In the genomic region with DNA sequence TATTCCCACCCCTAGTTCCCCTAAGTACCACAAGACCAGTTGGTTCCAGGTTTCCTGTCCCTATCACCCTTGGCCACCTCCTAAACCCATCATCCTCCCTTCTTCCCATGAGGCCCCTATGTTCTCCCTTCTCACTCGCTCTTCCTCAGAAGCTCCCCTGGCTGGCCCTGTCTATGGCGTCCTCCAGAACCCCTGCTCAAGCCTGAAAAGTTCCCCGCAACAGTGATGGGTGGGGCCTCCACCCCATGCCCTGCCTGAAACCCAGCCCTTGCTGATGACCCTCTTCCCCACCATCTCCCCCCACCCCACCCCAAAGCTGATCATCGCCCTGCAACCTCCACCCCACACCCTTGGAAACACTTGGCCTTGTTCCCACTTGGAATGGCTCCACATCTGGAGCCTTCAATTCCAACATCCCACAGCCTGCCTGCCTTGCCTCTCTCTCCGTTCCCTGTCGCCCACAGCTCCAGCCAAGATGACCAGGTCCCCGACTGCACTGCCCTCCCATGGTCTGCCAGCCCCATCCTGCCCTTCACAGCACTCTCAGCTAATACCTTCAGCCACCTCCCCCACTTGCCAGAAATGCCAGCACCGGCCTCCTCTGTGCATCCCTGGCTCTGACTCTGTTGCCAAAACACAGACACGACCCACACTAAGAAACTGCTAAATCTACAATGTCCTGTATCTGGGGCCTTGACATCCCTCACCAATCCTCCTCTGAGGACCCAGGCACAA, we compare ENCODE assay signal across 13 cellular contexts. TPM values are rescaled to one million over a fixed set of nuclear protein-coding genes. Genes with fewer than 3 reads are reported as not detected.
A peak's percentile ranks its signal among the peaks of the same experiment; 100 is the strongest.
DNase-seq lines count a peak whose midpoint lies in the region; ATAC-seq and TF ChIP-seq lines count a peak whose summit lies in the region.
"Had no signal": no experiment of that assay in that cellular context is flagged by ENCODE, and none has a peak within 500 bp of the region (broad histone marks: within the 10 kb centered on the region; RNA-seq: fewer than 3 reads in every experiment).

No MANE protein-coding gene starts in this region.

- H3K9me3 Mint-ChIP-seq in activated naive CD4-positive, alpha-beta T cell treated with anti-CD3 and anti-CD28 coated beads for 36 hours: no peaks in the 10 kb centered on the region
- no peaks in the 10 kb centered on the region for H3K9me3 Mint-ChIP-seq in activated naive CD8-positive, alpha-beta T cell treated with anti-CD3 and anti-CD28 coated beads, Interleukin-2, amount 50 U/mL, for 24 hours

- DNase-seq in activated naive CD4-positive, alpha-beta T cell treated with anti-CD3 and anti-CD28 coated beads for 36 hours: no peak
- no peak for DNase-seq in activated naive CD4-positive, alpha-beta T cell treated with anti-CD3 and anti-CD28 coated beads, Interleukin-2, amount 50 U/mL, for 16 hours
- no peak for DNase-seq in activated naive CD8-positive, alpha-beta T cell treated with anti-CD3 and anti-CD28 coated beads, Interleukin-2, amount 50 U/mL, for 24 hours
- DNase-seq in mesenteric fat pad (ENCODE audit: low spot score) (peak; percentile 81), suprapubic skin (ENCODE audit: low spot score in 2 of 2) (peak; percentile 51 to 75), NCI-H2107 (lab: John Stamatoyannopoulos, UW) (no peak), KG1 (lab: John Stamatoyannopoulos, UW) (no peak)
- DNase-seq: cortex of kidney had no signal

- peaks cover 11% of the 10 kb centered on the region for H3K4me1 Mint-ChIP-seq in activated naive CD4-positive, alpha-beta T cell treated with anti-CD3 and anti-CD28 coated beads for 36 hours (ENCODE audit: low read depth)
- H3K4me1 Mint-ChIP-seq in activated naive CD8-positive, alpha-beta T cell treated with anti-CD3 and anti-CD28 coated beads, Interleukin-2, amount 50 U/mL, for 24 hours: peaks cover 8% of the 10 kb centered on the region

- 53% methylated on average over 9 of the region's 9 CpGs for WGBS in suprapubic skin

- peaks cover 57% of the 10 kb centered on the region for H3K36me3 ChIP-seq in suprapubic skin

- H3K9me3 ChIP-seq in suprapubic skin: no peaks in the 10 kb centered on the region

- no peak overlapping the region for H3K4me3 Mint-ChIP-seq in activated naive CD4-positive, alpha-beta T cell treated with anti-CD3 and anti-CD28 coated beads for 36 hours
- H3K4me3 Mint-ChIP-seq in activated naive CD8-positive, alpha-beta T cell treated with anti-CD3 and anti-CD28 coated beads, Interleukin-2, amount 50 U/mL, for 24 hours: no peak overlapping the region

- TF ChIP-seq CTCF in suprapubic skin (IDR thresholded peaks at IDR 0.05): no peak

- intact Hi-C loops in activated naive CD4-positive, alpha-beta T cell treated with anti-CD3 and anti-CD28 coated beads for 36 hours (cut with micrococcal nuclease): no loop called here

- H3K27ac ChIP-seq in suprapubic skin: no peak overlapping the region

- H3K4me1 ChIP-seq in suprapubic skin: peaks cover 24% of the 10 kb centered on the region

- CTCF ChIA-PET in activated naive CD4-positive, alpha-beta T cell treated with anti-CD3 and anti-CD28 coated beads for 36 hours (lab: Charles Lee): no interaction called here

- peak overlapping the region; percentile 2 for H3K27ac Mint-ChIP-seq in activated naive CD4-positive, alpha-beta T cell treated with anti-CD3 and anti-CD28 coated beads for 36 hours
- H3K27ac Mint-ChIP-seq in activated naive CD8-positive, alpha-beta T cell treated with anti-CD3 and anti-CD28 coated beads, Interleukin-2, amount 50 U/mL, for 24 hours: peak overlapping the region; percentile 39

- H3K4me3 ChIP-seq in suprapubic skin: no peak overlapping the region

- no peaks in the 10 kb centered on the region for H3K27me3 Mint-ChIP-seq in activated naive CD4-positive, alpha-beta T cell treated with anti-CD3 and anti-CD28 coated beads for 36 hours (ENCODE audit: low read depth)
- no peaks in the 10 kb centered on the region for H3K27me3 Mint-ChIP-seq in activated naive CD8-positive, alpha-beta T cell treated with anti-CD3 and anti-CD28 coated beads, Interleukin-2, amount 50 U/mL, for 24 hours

- peaks cover 19% of the 10 kb centered on the region for H3K36me3 Mint-ChIP-seq in activated naive CD4-positive, alpha-beta T cell treated with anti-CD3 and anti-CD28 coated beads for 36 hours (ENCODE audit: low read depth)
- peaks cover 10% of the 10 kb centered on the region for H3K36me3 Mint-ChIP-seq in activated naive CD8-positive, alpha-beta T cell treated with anti-CD3 and anti-CD28 coated beads, Interleukin-2, amount 50 U/mL, for 24 hours (ENCODE audit: low read depth)

- no peaks in the 10 kb centered on the region for H3K27me3 ChIP-seq in suprapubic skin

- TF ChIP-seq EP300 in suprapubic skin (IDR thresholded peaks at IDR 0.05): no peak

- TF ChIP-seq POLR2A in suprapubic skin (IDR thresholded peaks at IDR 0.05): no peak

- no peak for ATAC-seq in activated naive CD8-positive, alpha-beta T cell treated with anti-CD3 and anti-CD28 coated beads, Interleukin-2, amount 50 U/mL, for 24 hours
- ATAC-seq in GM18502 (IDR thresholded peaks at IDR 0.05; ENCODE audit: poor library complexity, unreplicated experiment): no peak

RNA-seq across cellular contexts. Expression of a gene that starts 10.5 kb away (rescaled TPM):
- total RNA-seq in activated naive CD4-positive, alpha-beta T cell treated with anti-CD3 and anti-CD28 coated beads for 36 hours: 10 to 100 TPM; 18.4 to 24.6 TPM
- total RNA-seq in mesenteric fat pad: 5.1 TPM
- total RNA-seq in suprapubic skin: 1 to 10 TPM; 1.3 to 2.0 (median 1.6) TPM

RNA-seq across cellular contexts. Expression of a gene that starts 20.3 kb away (rescaled TPM):
- 10 to 100 TPM; 66.7 to 70.0 TPM for total RNA-seq in activated naive CD4-positive, alpha-beta T cell treated with anti-CD3 and anti-CD28 coated beads for 36 hours
- 33.5 TPM for total RNA-seq in mesenteric fat pad
- total RNA-seq in suprapubic skin: 10 to 100 TPM; 27.7 to 33.8 (median 31.2) TPM

RNA-seq across cellular contexts. Expression of a gene that starts 20.4 kb away (rescaled TPM):
- under 1 TPM; 0.31 to 0.52 TPM for total RNA-seq in activated naive CD4-positive, alpha-beta T cell treated with anti-CD3 and anti-CD28 coated beads for 36 hours
- total RNA-seq in mesenteric fat pad (not detected), suprapubic skin (not detected)
- total RNA-seq: Daoy, glomerular endothelial cell, lung microvascular endothelial cell, urinary bladder had no signal

RNA-seq across cellular contexts. Expression of a gene that starts 30.0 kb away (rescaled TPM):
- total RNA-seq in activated naive CD4-positive, alpha-beta T cell treated with anti-CD3 and anti-CD28 coated beads for 36 hours: 10 to 100 TPM; 15.1 to 16.3 TPM
- 70.6 TPM for total RNA-seq in mesenteric fat pad
- 10 to 100 TPM; 22.3 to 46.4 (median 34.7) TPM for total RNA-seq in suprapubic skin

RNA-seq across cellular contexts. Expression of a gene that starts 39.9 kb away (rescaled TPM):
- total RNA-seq in activated naive CD4-positive, alpha-beta T cell treated with anti-CD3 and anti-CD28 coated beads for 36 hours: under 1 TPM; 0.10 to 0.19 TPM
- total RNA-seq in mesenteric fat pad (1.9 TPM), suprapubic skin (10 to 100 TPM in 3 of 4 donors, 1 to 10 TPM in 1; 6.6 to 29.3 (median 19.9) TPM)

Comparison
In these comparisons a context has a peak if more than half of its experiments do, and no peak if none do; other contexts are left out.
1. DNase-seq: peak in mesenteric fat pad (single experiment) and suprapubic skin (2 of 2); none in activated naive CD4-positive, alpha-beta T cell treated with anti-CD3 and anti-CD28 coated beads for 36 hours (single experiment), activated naive CD4-positive, alpha-beta T cell treated with anti-CD3 and anti-CD28 coated beads, Interleukin-2, amount 50 U/mL, for 16 hours (single experiment), activated naive CD8-positive, alpha-beta T cell treated with anti-CD3 and anti-CD28 coated beads, Interleukin-2, amount 50 U/mL, for 24 hours (single experiment), NCI-H2107 (single experiment) and KG1 (single experiment).